In genomic region chr10:5148678-5149032, GRCh38 we compare ENCODE assay signal across 1 cellular context.
TF ChIP-seq lines count a peak whose summit lies in the region.

No MANE protein-coding gene starts in this region.

TF ChIP-seq in HepG2, 621 proteins besides CTCF, POLR2A, EP300 and RAD21:
- TF ChIP-seq, protein P1, sequence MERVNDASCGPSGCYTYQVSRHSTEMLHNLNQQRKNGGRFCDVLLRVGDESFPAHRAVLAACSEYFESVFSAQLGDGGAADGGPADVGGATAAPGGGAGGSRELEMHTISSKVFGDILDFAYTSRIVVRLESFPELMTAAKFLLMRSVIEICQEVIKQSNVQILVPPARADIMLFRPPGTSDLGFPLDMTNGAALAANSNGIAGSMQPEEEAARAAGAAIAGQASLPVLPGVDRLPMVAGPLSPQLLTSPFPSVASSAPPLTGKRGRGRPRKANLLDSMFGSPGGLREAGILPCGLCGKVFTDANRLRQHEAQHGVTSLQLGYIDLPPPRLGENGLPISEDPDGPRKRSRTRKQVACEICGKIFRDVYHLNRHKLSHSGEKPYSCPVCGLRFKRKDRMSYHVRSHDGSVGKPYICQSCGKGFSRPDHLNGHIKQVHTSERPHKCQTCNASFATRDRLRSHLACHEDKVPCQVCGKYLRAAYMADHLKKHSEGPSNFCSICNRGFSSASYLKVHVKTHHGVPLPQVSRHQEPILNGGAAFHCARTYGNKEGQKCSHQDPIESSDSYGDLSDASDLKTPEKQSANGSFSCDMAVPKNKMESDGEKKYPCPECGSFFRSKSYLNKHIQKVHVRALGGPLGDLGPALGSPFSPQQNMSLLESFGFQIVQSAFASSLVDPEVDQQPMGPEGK (CRISPR knock-in tag; IDR thresholded peaks at IDR 0.05) = no peak
- TF ChIP-seq, protein P2, sequence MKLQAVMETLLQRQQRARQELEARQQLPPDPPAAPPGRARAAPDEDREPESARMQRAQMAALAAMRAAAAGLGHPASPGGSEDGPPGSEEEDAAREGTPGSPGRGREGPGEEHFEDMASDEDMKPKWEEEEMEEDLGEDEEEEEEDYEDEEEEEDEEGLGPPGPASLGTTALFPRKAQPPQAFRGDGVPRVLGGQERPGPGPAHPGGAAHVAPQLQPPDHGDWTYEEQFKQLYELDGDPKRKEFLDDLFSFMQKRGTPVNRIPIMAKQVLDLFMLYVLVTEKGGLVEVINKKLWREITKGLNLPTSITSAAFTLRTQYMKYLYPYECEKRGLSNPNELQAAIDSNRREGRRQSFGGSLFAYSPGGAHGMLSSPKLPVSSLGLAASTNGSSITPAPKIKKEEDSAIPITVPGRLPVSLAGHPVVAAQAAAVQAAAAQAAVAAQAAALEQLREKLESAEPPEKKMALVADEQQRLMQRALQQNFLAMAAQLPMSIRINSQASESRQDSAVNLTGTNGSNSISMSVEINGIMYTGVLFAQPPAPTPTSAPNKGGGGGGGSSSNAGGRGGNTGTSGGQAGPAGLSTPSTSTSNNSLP (IDR thresholded peaks at IDR 0.05; ENCODE audit: low read depth, low read length) = 0 out of 2 replicates have a peak, but pooled peaks have one; percentile 2
- TF ChIP-seq RBFOX2 (IDR thresholded peaks at IDR 0.05; ENCODE audit: low read depth, low read length) (0 out of 2 replicates have a peak, but pooled peaks have one; percentile 32), ELF3 (CRISPR knock-in tag; IDR thresholded peaks at IDR 0.05) (peak; percentile 5; the same call in 1 of the 2 replicates), CHD4 (IDR thresholded peaks at IDR 0.05; ENCODE audit: borderline replicate concordance, low read length) (0 out of 2 replicates have a peak, but pooled peaks have one; percentile 1), NFKBIZ (CRISPR knock-in tag; IDR thresholded peaks at IDR 0.05) (0 out of 2 replicates have a peak, but pooled peaks have one; percentile 3), RORA (CRISPR knock-in tag; IDR thresholded peaks at IDR 0.05) (peak; percentile 11; the same call in 1 of the 2 replicates)
- TF ChIP-seq, protein P3, sequence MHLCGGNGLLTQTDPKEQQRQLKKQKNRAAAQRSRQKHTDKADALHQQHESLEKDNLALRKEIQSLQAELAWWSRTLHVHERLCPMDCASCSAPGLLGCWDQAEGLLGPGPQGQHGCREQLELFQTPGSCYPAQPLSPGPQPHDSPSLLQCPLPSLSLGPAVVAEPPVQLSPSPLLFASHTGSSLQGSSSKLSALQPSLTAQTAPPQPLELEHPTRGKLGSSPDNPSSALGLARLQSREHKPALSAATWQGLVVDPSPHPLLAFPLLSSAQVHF (CRISPR knock-in tag; IDR thresholded peaks at IDR 0.05) = no peak
